Comparison of ENCODE assay signal across 1 cellular context in genomic region chr10:96427291-96427690, GRCh38.
TF ChIP-seq lines count a peak whose summit lies in the region.

No MANE protein-coding gene starts in this region.

TF ChIP-seq in GM12878, 131 proteins besides CTCF, POLR2A, EP300 and RAD21 (continued from another document):
- TF ChIP-seq ATF2 (IDR thresholded peaks at IDR 0.05; ENCODE audit: low read length) (no peak), ZNF207 (IDR thresholded peaks at IDR 0.05; ENCODE audit: borderline replicate concordance) (no peak), ETV6 (conservative IDR thresholded peaks at IDR 0.05 in 1 of 2, IDR thresholded peaks at IDR 0.05 in 1 of 2; ENCODE audit: borderline replicate concordance in 1 of 2, low read depth in 1 of 2) (no peak), BCL3 (IDR thresholded peaks at IDR 0.05; ENCODE audit: borderline replicate concordance, insufficient read depth, low read depth, low read length, poor library complexity, severe bottlenecking) (no peak), RELA (IDR thresholded peaks at IDR 0.05; ENCODE audit: borderline replicate concordance, partially characterized antibody) (no peak), E4F1 (IDR thresholded peaks at IDR 0.05; ENCODE audit: borderline replicate concordance, partially characterized antibody) (no peak), FOS (IDR thresholded peaks at IDR 0.05; ENCODE audit: borderline replicate concordance, extremely low read depth, insufficient read length) (no peak), GABPA (IDR thresholded peaks at IDR 0.05; ENCODE audit: low read depth) (no peak), WRNIP1 (IDR thresholded peaks at IDR 0.05; ENCODE audit: borderline replicate concordance, low read depth, low read length) (no peak), ATF3 (IDR thresholded peaks at IDR 0.05; ENCODE audit: borderline replicate concordance, extremely low read depth, low read depth, low read length) (no peak), E2F8 (IDR thresholded peaks at IDR 0.05; ENCODE audit: low read depth, partially characterized antibody) (no peak), PML (IDR thresholded peaks at IDR 0.05; ENCODE audit: low read length) (no peak), ZNF274 (IDR thresholded peaks at IDR 0.05; ENCODE audit: insufficient read depth, insufficient read length) (no peak), CREB1 (IDR thresholded peaks at IDR 0.05; ENCODE audit: low read depth) (no peak), STAT1 (conservative IDR thresholded peaks at IDR 0.05) (no peak), SMAD1 (IDR thresholded peaks at IDR 0.05; ENCODE audit: low read depth, partially characterized antibody) (no peak), ZNF687 (IDR thresholded peaks at IDR 0.05) (0 out of 2 replicates have a peak, but pooled peaks have one; percentile 29), NR2F1 (conservative IDR thresholded peaks at IDR 0.05) (no peak), BCL11A (IDR thresholded peaks at IDR 0.05; ENCODE audit: low read depth, low read length) (peak; percentile 42; the same call in 1 of the 2 replicates), HDAC2 (IDR thresholded peaks at IDR 0.05) (no peak), SKIL (IDR thresholded peaks at IDR 0.05; ENCODE audit: low read depth, poor library complexity, severe bottlenecking) (no peak), PBX3 (IDR thresholded peaks at IDR 0.05; ENCODE audit: insufficient replicate concordance, low read depth, low read length) (no peak), JUNB (IDR thresholded peaks at IDR 0.05) (peak; percentile 13; the same call in 1 of the 2 replicates), HDGF (IDR thresholded peaks at IDR 0.05) (no peak), ASH2L (IDR thresholded peaks at IDR 0.05; ENCODE audit: borderline replicate concordance, low read depth) (no peak), BHLHE40 (IDR thresholded peaks at IDR 0.05; ENCODE audit: borderline replicate concordance in 1 of 2, low read depth in 2 of 2, low read length in 1 of 2) (peak; percentile 88 to 89), RBBP5 (conservative IDR thresholded peaks at IDR 0.05) (no peak), IRF3 (IDR thresholded peaks at IDR 0.05) (no peak), IKZF2 (IDR thresholded peaks at IDR 0.05) (no peak)
